ENCODE assay signal across 8 cellular contexts in the genomic region with DNA sequence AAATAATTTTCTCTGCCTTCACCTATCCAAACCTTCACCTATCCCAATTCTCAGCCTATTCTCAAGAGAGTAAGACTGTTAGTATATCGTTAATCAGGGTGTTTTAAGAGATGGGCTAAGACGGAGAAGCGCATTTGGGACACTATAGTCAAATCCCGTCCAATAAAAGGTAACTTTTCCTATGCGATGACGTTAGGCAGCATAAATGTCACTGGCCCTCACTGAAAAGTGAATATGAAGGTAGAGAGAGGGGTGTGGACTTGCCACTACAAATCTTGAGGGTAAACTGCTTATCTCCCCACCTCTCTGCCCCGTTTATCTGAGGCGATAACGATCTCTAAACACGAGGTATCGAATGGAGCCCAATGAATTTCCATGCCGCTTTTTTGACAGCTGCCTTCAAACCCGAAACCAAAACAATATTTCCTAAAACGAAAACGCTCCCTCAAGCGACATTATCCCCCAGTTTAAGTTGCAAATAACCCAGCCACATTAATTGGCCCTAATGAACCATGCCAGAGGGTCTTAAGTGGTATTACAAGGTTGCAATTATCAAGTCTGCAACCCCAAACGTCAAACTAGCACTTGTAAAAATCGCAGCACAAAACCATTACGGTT. TPM values are rescaled to one million over a fixed set of nuclear protein-coding genes. Genes with fewer than 3 reads are reported as not detected.
DNase-seq lines count a peak whose midpoint lies in the region; ATAC-seq and TF ChIP-seq lines count a peak whose summit lies in the region.

No MANE protein-coding gene starts in this region.

- H3K4me3 ChIP-seq in CD8-positive, alpha-beta memory T cell (ENCODE audit: low read length): peak overlapping the region; percentile 93
- H3K4me3 ChIP-seq in lung (peak overlapping the region; percentile 98), tibial nerve (peak overlapping the region; percentile 83 to 87 (median 86))

- peak in 4 of 5 donors; percentile 21 to 48 (median 26) for DNase-seq in CD8-positive, alpha-beta memory T cell
- DNase-seq in lung (ENCODE audit: low spot score): no peak
- no peak for DNase-seq in tibial nerve (ENCODE audit: low spot score in 2 of 2)
- DNase-seq in ureter (ENCODE audit: low spot score): no peak
- DNase-seq in cerebellar nuclear complex (lab: John Stamatoyannopoulos, UW): no peak

- no peaks in the 10 kb centered on the region for H3K27me3 Mint-ChIP-seq in CD8-positive, alpha-beta memory T cell
- peaks cover 36% of the 10 kb centered on the region for H3K27me3 Mint-ChIP-seq in brain

- WGBS in lung, 2 donors: 5 to 7% methylated on average over 19 of the region's 19 CpGs
- 12 to 18% methylated on average over 19 of the region's 19 CpGs for WGBS in tibial nerve, 2 donors

- H3K36me3 ChIP-seq in CD8-positive, alpha-beta memory T cell (ENCODE audit: insufficient read depth, low read length): no peaks in the 10 kb centered on the region
- peaks cover 25% of the 10 kb centered on the region for H3K36me3 ChIP-seq in KOPT-K1 (ENCODE audit: insufficient read depth, low read length)
- no peaks in the 10 kb centered on the region for H3K36me3 ChIP-seq in lung (ENCODE audit: control insufficient read depth in 2 of 2, insufficient read depth in 2 of 2, low read length in 2 of 2)
- H3K36me3 ChIP-seq in tibial nerve: no peaks in the 10 kb centered on the region

- H3K27ac ChIP-seq in CD8-positive, alpha-beta memory T cell (ENCODE audit: low read depth, low read length): peak overlapping the region; percentile 82
- H3K27ac ChIP-seq in KOPT-K1 (ENCODE audit: low read depth, low read length, poor library complexity, severe bottlenecking) (peak overlapping the region; percentile 96), lung (ENCODE audit: low read depth in 1 of 2, low read length in 1 of 2) (peak overlapping the region; percentile 97), tibial nerve (peak overlapping the region; percentile 98 to 99 (median 98))

- CTCF ChIA-PET in CD8-positive, alpha-beta memory T cell (lab: Charles Lee): interaction anchor here (1.6 kb wide), 1 partner anchor 141 kb away, joined by 3 read pairs; no protein-coding TSS in a partner anchor

- ATAC-seq in lung (ENCODE audit: insufficient read depth, low FRiP score) (no peak), GM21390 (IDR thresholded peaks at IDR 0.05; ENCODE audit: unreplicated experiment) (no peak)

- H3K27me3 ChIP-seq in CD8-positive, alpha-beta memory T cell (ENCODE audit: insufficient read depth, low read length, poor library complexity, severe bottlenecking): no peaks in the 10 kb centered on the region
- H3K27me3 ChIP-seq in lung (ENCODE audit: control insufficient read depth, insufficient read depth) (no peaks in the 10 kb centered on the region), tibial nerve (no peaks in the 10 kb centered on the region)

- POLR2A ChIA-PET in CD8-positive, alpha-beta memory T cell (lab: Charles Lee): no interaction called here

- peaks cover 13 to 58% (median 14%) of the 10 kb centered on the region in 3 donors for H3K36me3 Mint-ChIP-seq in CD8-positive, alpha-beta memory T cell
- H3K36me3 Mint-ChIP-seq in brain: peaks cover 20% of the 10 kb centered on the region

- H3K4me1 Mint-ChIP-seq in CD8-positive, alpha-beta memory T cell: peaks cover 56 to 65% (median 60%) of the 10 kb centered on the region in 3 donors
- H3K4me1 Mint-ChIP-seq in brain: peaks cover 70% of the 10 kb centered on the region

- H3K9me3 ChIP-seq in CD8-positive, alpha-beta memory T cell (ENCODE audit: low read length): no peaks in the 10 kb centered on the region
- no peaks in the 10 kb centered on the region for H3K9me3 ChIP-seq in KOPT-K1 (ENCODE audit: insufficient read depth, low read length, poor library complexity, severe bottlenecking)
- no peaks in the 10 kb centered on the region for H3K9me3 ChIP-seq in lung (ENCODE audit: control insufficient read depth in 2 of 2, insufficient read depth in 1 of 2, low read length in 1 of 2)
- H3K9me3 ChIP-seq in tibial nerve: no peaks in the 10 kb centered on the region

- peak overlapping the region; percentile 74 to 99 (median 92) for H3K27ac Mint-ChIP-seq in CD8-positive, alpha-beta memory T cell
- H3K27ac Mint-ChIP-seq in brain: peak overlapping the region in 4 of 5 experiments; percentile 60 to 91 (median 88)

- no peaks in the 10 kb centered on the region for H3K9me3 Mint-ChIP-seq in CD8-positive, alpha-beta memory T cell
- H3K9me3 Mint-ChIP-seq in brain: peaks cover 0 to 4% (median 3%) of the 10 kb centered on the region in 5 experiments

- TF ChIP-seq POLR2A in tibial nerve (IDR thresholded peaks at IDR 0.05): no peak

- H3K4me1 ChIP-seq in CD8-positive, alpha-beta memory T cell (ENCODE audit: insufficient read depth, low read length): peaks cover 40% of the 10 kb centered on the region
- H3K4me1 ChIP-seq in lung (ENCODE audit: control insufficient read depth in 2 of 2, insufficient read depth in 2 of 2, low read length in 2 of 2) (peaks cover 0 to 2% of the 10 kb centered on the region in 2 donors), tibial nerve (peaks cover 0 to 43% (median 21%) of the 10 kb centered on the region in 4 donors)

- TF ChIP-seq CTCF in brain (conservative IDR thresholded peaks at IDR 0.05) (no peak), lung (IDR thresholded peaks at IDR 0.05; ENCODE audit: control extremely low read depth, extremely low read depth) (no peak), tibial nerve (IDR thresholded peaks at IDR 0.05) (no peak)

- TF ChIP-seq EP300 in tibial nerve (IDR thresholded peaks at IDR 0.05): peak in 1 of 2 donors; percentile 19

- peak overlapping the region; percentile 88 to 98 (median 93) for H3K4me3 Mint-ChIP-seq in CD8-positive, alpha-beta memory T cell
- peak overlapping the region; percentile 83 to 97 (median 88) for H3K4me3 Mint-ChIP-seq in brain

RNA-seq across cellular contexts. Expression of gene NR3C1, which starts 1.5 kb away (rescaled TPM):
- 10 to 100 TPM; 65.3 to 66.5 TPM for total RNA-seq in CD8-positive, alpha-beta memory T cell
- polyA plus RNA-seq in CD8-positive, alpha-beta memory T cell: 85.5 TPM
- polyA plus RNA-seq in brain (ENCODE audit: insufficient read depth, low read depth, low replicate concordance) (7.2 TPM), lung (10 to 100 TPM; 21.6 to 26.5 TPM)
- total RNA-seq in lung (100 to 1,000 TPM in 1 of 2 donors, 10 to 100 TPM in 1; 70.0 to 103 TPM), tibial nerve (10 to 100 TPM; 47.1 to 86.2 (median 75.8) TPM), ureter (45.8 TPM)

Comparison
In these comparisons a context has a peak if more than half of its experiments do, and no peak if none do; other contexts are left out.
1. DNase-seq: peak in CD8-positive, alpha-beta memory T cell (4 of 5); none in lung (single experiment), tibial nerve (0 of 2), ureter (single experiment) and cerebellar nuclear complex (0 of 2).
2. Peak in every context shown above with its lines, with median percentiles within 50 percentile points of each other: H3K27ac ChIP-seq and H3K4me3 ChIP-seq.